ENCODE assay signal across 8 cellular contexts in genomic region chr11:95641506-95641905, GRCh38.
A peak's percentile ranks its signal among the peaks of the same experiment; 100 is the strongest.
DNase-seq lines count a peak whose midpoint lies in the region; ATAC-seq and TF ChIP-seq lines count a peak whose summit lies in the region.

No MANE protein-coding gene starts in this region.

- H3K9me3 ChIP-seq in PC-9 (ENCODE audit: insufficient read depth, low read depth) = no peaks in the 10 kb centered on the region

- no peak overlapping the region for H3K4me3 ChIP-seq in PC-9

- no peak overlapping the region for H2AFZ ChIP-seq in PC-9

- no peaks in the 10 kb centered on the region for H3K27me3 ChIP-seq in PC-9 (ENCODE audit: insufficient read depth, low read depth)

- no peaks in the 10 kb centered on the region for H3K36me3 Mint-ChIP-seq in activated T-helper 2 cell treated with anti-CD3 and anti-CD28 coated beads, Interferon-gamma antibody, Interleukin-2, Interleukin-4, amounts not matched to agents 10 μg/mL and 5 μg/mL and 100 μg/mL, durations not matched to agents 14 hours and 24 hours and 36 hours (ENCODE audit: low read depth)

- no TSS peak for BruUV-seq in PC-9 (replicated peaks; lab: Mats Ljungman, UMichigan)

- POLR2A ChIA-PET in PC-9 (lab: Charles Lee; ENCODE audit: unreplicated experiment) = no interaction called here

- CTCF ChIA-PET in PC-9 (lab: Charles Lee) = no interaction called here

- peak; percentile 27 for DNase-seq in GM10266 (ENCODE audit: extremely low spot score)
- DNase-seq in activated T-helper 2 cell treated with anti-CD3 and anti-CD28 coated beads, Interferon-gamma antibody, Interleukin-2, Interleukin-4, amounts not matched to agents 10 μg/mL and 5 μg/mL and 100 μg/mL, durations not matched to agents 14 hours and 24 hours and 36 hours (ENCODE audit: low spot score) = peak; percentile 11
- DNase-seq in stimulated activated naive CD8-positive, alpha-beta T cell treated with anti-CD3 and anti-CD28 coated beads, Interleukin-15, amount 100 ng/mL, for 72 hours = peak; percentile 38 to 62
- DNase-seq in HT-29 (ENCODE audit: low spot score) = no peak
- no peak for DNase-seq in PC-9
- DNase-seq in middle frontal gyrus (ENCODE audit: extremely low spot score, low spot score) = no peak

- peaks cover 15% of the 10 kb centered on the region for H3K9me3 Mint-ChIP-seq in activated T-helper 2 cell treated with anti-CD3 and anti-CD28 coated beads, Interferon-gamma antibody, Interleukin-2, Interleukin-4, amounts not matched to agents 10 μg/mL and 5 μg/mL and 100 μg/mL, durations not matched to agents 14 hours and 24 hours and 36 hours
- peaks cover 18 to 27% of the 10 kb centered on the region in 2 donors for H3K9me3 Mint-ChIP-seq in stimulated activated naive CD8-positive, alpha-beta T cell treated with anti-CD3 and anti-CD28 coated beads, Interleukin-15, amount 100 ng/mL, for 72 hours

- H3K4me1 ChIP-seq in PC-9 (replicated peaks; ENCODE audit: insufficient read depth) = no peaks in the 10 kb centered on the region

- H3K27ac Mint-ChIP-seq in activated T-helper 2 cell treated with anti-CD3 and anti-CD28 coated beads, Interferon-gamma antibody, Interleukin-2, Interleukin-4, amounts not matched to agents 10 μg/mL and 5 μg/mL and 100 μg/mL, durations not matched to agents 14 hours and 24 hours and 36 hours = no peak overlapping the region
- H3K27ac Mint-ChIP-seq in stimulated activated naive CD8-positive, alpha-beta T cell treated with anti-CD3 and anti-CD28 coated beads, Interleukin-15, amount 100 ng/mL, for 72 hours = peak overlapping the region; percentile 86 to 92

- intact Hi-C loops in activated T-helper 2 cell treated with anti-CD3 and anti-CD28 coated beads, Interferon-gamma antibody, Interleukin-2, Interleukin-4, amounts not matched to agents 10 μg/mL and 5 μg/mL and 100 μg/mL, durations not matched to agents 14 hours and 24 hours and 36 hours (cut with micrococcal nuclease) = no loop called here
- intact Hi-C loops in PC-9 (cut with micrococcal nuclease; ENCODE audit: unreplicated experiment) = no loop called here

- ATAC-seq in GM19455 (IDR thresholded peaks at IDR 0.05; ENCODE audit: unreplicated experiment) (peak; percentile 100), HG03378 (IDR thresholded peaks at IDR 0.05; ENCODE audit: unreplicated experiment) (peak; percentile 100)
- ATAC-seq in stimulated activated naive CD8-positive, alpha-beta T cell treated with anti-CD3 and anti-CD28 coated beads, Interleukin-15, amount 100 ng/mL, for 72 hours = peak; percentile 99

- H4K20me1 ChIP-seq in PC-9 (ENCODE audit: insufficient read depth) = no peaks in the 10 kb centered on the region

- H3K4me3 Mint-ChIP-seq in activated T-helper 2 cell treated with anti-CD3 and anti-CD28 coated beads, Interferon-gamma antibody, Interleukin-2, Interleukin-4, amounts not matched to agents 10 μg/mL and 5 μg/mL and 100 μg/mL, durations not matched to agents 14 hours and 24 hours and 36 hours (ENCODE audit: low read depth) = no peak overlapping the region
- H3K4me3 Mint-ChIP-seq in stimulated activated naive CD8-positive, alpha-beta T cell treated with anti-CD3 and anti-CD28 coated beads, Interleukin-15, amount 100 ng/mL, for 72 hours = peak overlapping the region; percentile 19 to 40

- no peaks in the 10 kb centered on the region for H3K9me2 ChIP-seq in PC-9 (ENCODE audit: insufficient read depth)

- no peaks in the 10 kb centered on the region for H3K79me2 ChIP-seq in PC-9 (ENCODE audit: low read depth)

- H3K27ac ChIP-seq in PC-9 = no peak overlapping the region

- no peaks in the 10 kb centered on the region for H3K36me3 ChIP-seq in PC-9 (ENCODE audit: low read depth)

- H3K4me1 Mint-ChIP-seq in activated T-helper 2 cell treated with anti-CD3 and anti-CD28 coated beads, Interferon-gamma antibody, Interleukin-2, Interleukin-4, amounts not matched to agents 10 μg/mL and 5 μg/mL and 100 μg/mL, durations not matched to agents 14 hours and 24 hours and 36 hours (ENCODE audit: low read depth) = peaks cover 8% of the 10 kb centered on the region
- peaks cover 17% of the 10 kb centered on the region for H3K4me1 Mint-ChIP-seq in stimulated activated naive CD8-positive, alpha-beta T cell treated with anti-CD3 and anti-CD28 coated beads, Interleukin-15, amount 100 ng/mL, for 72 hours

- H3K4me2 ChIP-seq in PC-9 = no peak overlapping the region

- H3K27me3 Mint-ChIP-seq in activated T-helper 2 cell treated with anti-CD3 and anti-CD28 coated beads, Interferon-gamma antibody, Interleukin-2, Interleukin-4, amounts not matched to agents 10 μg/mL and 5 μg/mL and 100 μg/mL, durations not matched to agents 14 hours and 24 hours and 36 hours (ENCODE audit: low read depth) = peaks cover 2% of the 10 kb centered on the region
- H3K27me3 Mint-ChIP-seq in stimulated activated naive CD8-positive, alpha-beta T cell treated with anti-CD3 and anti-CD28 coated beads, Interleukin-15, amount 100 ng/mL, for 72 hours = no peaks in the 10 kb centered on the region

- TF ChIP-seq CTCF in GM10266 (IDR thresholded peaks at IDR 0.05; ENCODE audit: control insufficient read depth, insufficient read depth, low read depth, missing control alignments) (no peak), PC-9 (conservative IDR thresholded peaks at IDR 0.05) (no peak)

- H3F3A ChIP-seq in PC-9 (ENCODE audit: insufficient read depth, low read depth) = no peaks in the 10 kb centered on the region

Comparison
In these comparisons a context has a peak if more than half of its experiments do, and no peak if none do; other contexts are left out.
1. DNase-seq: peak in GM10266 (single experiment), activated T-helper 2 cell treated with anti-CD3 and anti-CD28 coated beads, Interferon-gamma antibody, Interleukin-2, Interleukin-4, amounts not matched to agents 10 μg/mL and 5 μg/mL and 100 μg/mL, durations not matched to agents 14 hours and 24 hours and 36 hours (single experiment) and stimulated activated naive CD8-positive, alpha-beta T cell treated with anti-CD3 and anti-CD28 coated beads, Interleukin-15, amount 100 ng/mL, for 72 hours (2 of 2); none in HT-29 (single experiment), PC-9 (0 of 2) and middle frontal gyrus (single experiment).
2. Peak in every context shown above with its lines, with median percentiles within 50 percentile points of each other: ATAC-seq.